In genomic region chr1:4131734-4132133, GRCh38 we compare ENCODE assay signal across 29 cellular contexts.
"Had no signal": no experiment of that assay in that cellular context is flagged by ENCODE, and none has a peak within 500 bp of the region (broad histone marks: within the 10 kb centered on the region; RNA-seq: fewer than 3 reads in every experiment).

No MANE protein-coding gene starts in this region.

- H3K9me3 Mint-ChIP-seq: type B pancreatic cell had no signal

- H3K4me1 Mint-ChIP-seq: stimulated activated effector memory CD8-positive, alpha-beta T cell treated with anti-CD3 and anti-CD28 coated beads, Interleukin-12 subunit alpha, Interleukin-12 subunit beta, amount 100 ng/mL, for 72 hours; stimulated activated memory B cell treated with anti-CD40 and anti-IgM and Interleukin-4, amounts not matched to agents 10 μg/mL and 1 μg/mL and 100 μg/mL, for 72 hours; stimulated activated naive CD8-positive, alpha-beta T cell treated with anti-CD3 and anti-CD28 coated beads, Interleukin-15, amount 100 ng/mL, for 72 hours had no signal

- H3K27ac ChIP-seq: stomach, suprapubic skin, testis, thoracic aorta, thyroid gland, tibial artery, tibial nerve, transverse colon, upper lobe of left lung, upper lobe of right lung, uterus, vagina had no signal

- H3K4me3 Mint-ChIP-seq: stimulated activated effector memory CD8-positive, alpha-beta T cell treated with anti-CD3 and anti-CD28 coated beads, Interleukin-12 subunit alpha, Interleukin-12 subunit beta, amount 100 ng/mL, for 72 hours; stimulated activated memory B cell treated with anti-CD40 and anti-IgM and Interleukin-4, amounts not matched to agents 10 μg/mL and 1 μg/mL and 100 μg/mL, for 72 hours; stimulated activated naive B cell treated with anti-CD40 and anti-IgM and Interleukin-4, amounts not matched to agents 10 μg/mL and 1 μg/mL and 100 μg/mL, for 72 hours; stimulated activated naive CD8-positive, alpha-beta T cell treated with anti-CD3 and anti-CD28 coated beads, Interleukin-15, amount 100 ng/mL, for 72 hours; stimulated activated naive CD8-positive, alpha-beta T cell treated with anti-CD3 and anti-CD28 coated beads, Interleukin-15, Interleukin-2, amounts not matched to agents 100 ng/mL and 50 ng/mL, for 24 hours; type B pancreatic cell had no signal

- H3K36me3 ChIP-seq: stomach, suprapubic skin, thoracic aorta, thyroid gland, tibial artery, tibial nerve, transverse colon, upper lobe of left lung, upper lobe of right lung, uterus, vagina had no signal

- H3K27ac Mint-ChIP-seq: stimulated activated effector memory CD8-positive, alpha-beta T cell treated with anti-CD3 and anti-CD28 coated beads, Interleukin-12 subunit alpha, Interleukin-12 subunit beta, amount 100 ng/mL, for 72 hours; stimulated activated memory B cell treated with anti-CD40 and anti-IgM and Interleukin-4, amounts not matched to agents 10 μg/mL and 1 μg/mL and 100 μg/mL, for 72 hours; stimulated activated naive B cell treated with anti-CD40 and anti-IgM and Interleukin-4, amounts not matched to agents 10 μg/mL and 1 μg/mL and 100 μg/mL, for 72 hours; stimulated activated naive CD8-positive, alpha-beta T cell treated with anti-CD3 and anti-CD28 coated beads, Interleukin-15, amount 100 ng/mL, for 72 hours; stimulated activated naive CD8-positive, alpha-beta T cell treated with anti-CD3 and anti-CD28 coated beads, Interleukin-15, Interleukin-2, amounts not matched to agents 100 ng/mL and 50 ng/mL, for 24 hours; type B pancreatic cell had no signal

- H3K36me3 Mint-ChIP-seq: stimulated activated effector memory CD8-positive, alpha-beta T cell treated with anti-CD3 and anti-CD28 coated beads, Interleukin-12 subunit alpha, Interleukin-12 subunit beta, amount 100 ng/mL, for 72 hours; stimulated activated memory B cell treated with anti-CD40 and anti-IgM and Interleukin-4, amounts not matched to agents 10 μg/mL and 1 μg/mL and 100 μg/mL, for 72 hours; type B pancreatic cell had no signal

- H3K4me1 ChIP-seq: stomach, suprapubic skin, testis, thyroid gland, tibial artery, tibial nerve, transverse colon, upper lobe of left lung, upper lobe of right lung, uterus, vagina had no signal

- ATAC-seq: stimulated activated effector memory CD8-positive, alpha-beta T cell treated with anti-CD3 and anti-CD28 coated beads, Interleukin-12 subunit alpha, Interleukin-12 subunit beta, amount 100 ng/mL, for 72 hours; stimulated activated memory B cell treated with anti-CD40 and anti-IgM and Interleukin-4, amounts not matched to agents 10 μg/mL and 1 μg/mL and 100 μg/mL, for 72 hours; stimulated activated naive B cell treated with anti-CD40 and anti-IgM and Interleukin-4, amounts not matched to agents 10 μg/mL and 1 μg/mL and 100 μg/mL, for 72 hours; stimulated activated naive CD8-positive, alpha-beta T cell treated with anti-CD3 and anti-CD28 coated beads, Interleukin-15, amount 100 ng/mL, for 72 hours; stimulated activated naive CD8-positive, alpha-beta T cell treated with anti-CD3 and anti-CD28 coated beads, Interleukin-15, Interleukin-2, amounts not matched to agents 100 U/mL and 50 U/mL, for 24 hours; upper lobe of right lung had no signal

- FAIRE-seq: urothelium cell line had no signal

- H3K27me3 Mint-ChIP-seq: stimulated activated naive CD8-positive, alpha-beta T cell treated with anti-CD3 and anti-CD28 coated beads, Interleukin-15, amount 100 ng/mL, for 72 hours; stimulated activated naive CD8-positive, alpha-beta T cell treated with anti-CD3 and anti-CD28 coated beads, Interleukin-15, Interleukin-2, amounts not matched to agents 100 ng/mL and 50 ng/mL, for 24 hours had no signal

- H3K27me3 ChIP-seq: testis, thyroid gland, tibial nerve, upper lobe of left lung, upper lobe of right lung, vagina had no signal

- H3K4me3 ChIP-seq: stomach, suprapubic skin, thoracic aorta, thyroid gland, tibial artery, tibial nerve, transverse colon, upper lobe of left lung, upper lobe of right lung, uterus, vagina had no signal

- DNase-seq: stimulated activated CD4-positive, alpha-beta T cell treated with anti-CD3 and anti-CD28 coated beads, Interleukin-2, amount 100 ng/mL, for 48 hours; stimulated activated CD4-positive, alpha-beta T cell treated with anti-CD3 and anti-CD28 coated beads, Interleukin-4, amount 100 ng/mL, for 1 hour; stimulated activated CD4-positive, alpha-beta T cell treated with anti-CD3 and anti-CD28 coated beads, Interleukin-4, amount 100 ng/mL, for 24 hours; stimulated activated CD4-positive, alpha-beta T cell treated with anti-CD3 and anti-CD28 coated beads, Interleukin-4, amount 100 ng/mL, for 4 hours; stimulated activated CD8-positive, alpha-beta memory T cell treated with anti-CD3 and anti-CD28 coated beads, Interleukin-4, amount 100 ng/mL, for 48 hours; stimulated activated naive B cell treated with anti-CD40 and anti-IgM and Interleukin-4, amounts not matched to agents 10 μg/mL and 1 μg/mL and 100 μg/mL, for 72 hours; stimulated activated naive CD4-positive, alpha-beta T cell; stimulated activated naive CD4-positive, alpha-beta T cell treated with Interleukin-2 at 50 U/mL for 16 hours; stimulated activated naive CD8-positive, alpha-beta T cell treated with anti-CD3 and anti-CD28 coated beads, Interleukin-15, amount 100 ng/mL, for 72 hours; stimulated activated naive CD8-positive, alpha-beta T cell treated with anti-CD3 and anti-CD28 coated beads, Interleukin-15, Interleukin-2, amounts not matched to agents 100 U/mL and 50 U/mL, for 24 hours; stomach; substantia nigra; testis; thyroid gland; tibial artery; transverse colon; trophoblast cell; upper lobe of left lung; uterus had no signal

- H3K9me3 ChIP-seq: suprapubic skin, testis, thoracic aorta, thyroid gland, transverse colon, upper lobe of left lung, upper lobe of right lung, uterus, vagina had no signal
